Comparison of ENCODE assay signal across 3 cellular contexts in the genomic region with DNA sequence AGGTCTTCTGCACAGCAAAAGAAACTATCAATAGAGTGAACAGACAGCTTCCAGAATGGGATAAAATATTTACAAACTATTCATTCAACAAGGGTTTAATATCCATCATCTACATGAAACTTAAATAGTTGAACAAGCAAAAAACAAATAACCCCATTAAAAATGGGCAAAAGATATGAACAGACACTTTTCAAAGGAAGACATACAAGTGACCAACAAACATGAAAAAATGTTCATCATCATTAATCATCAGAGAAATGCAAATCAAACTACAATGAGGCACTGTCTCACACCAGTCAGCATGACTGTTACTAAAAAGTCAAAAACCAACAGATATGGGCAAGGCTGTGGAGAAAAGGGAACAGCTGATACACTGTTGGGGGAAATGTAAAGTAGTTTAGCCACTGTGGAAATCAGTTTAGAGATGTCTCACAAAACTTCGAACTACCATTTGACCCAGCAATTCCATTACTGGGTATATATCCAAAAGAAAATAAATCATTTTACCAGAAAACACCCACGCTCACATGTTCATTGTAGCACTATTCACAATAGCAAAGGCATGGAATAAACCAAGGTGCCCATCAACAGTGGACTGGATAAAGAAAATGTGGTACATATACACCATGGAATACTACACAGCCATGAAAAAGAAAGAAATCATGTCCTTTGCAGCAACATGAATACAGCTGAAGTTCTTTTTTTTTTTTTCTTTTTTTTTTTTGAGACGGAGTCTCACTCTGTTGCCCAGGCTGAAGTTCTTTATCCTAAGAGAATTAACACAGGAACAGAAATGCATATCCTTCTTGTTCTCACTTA.
TF ChIP-seq lines count a peak whose summit lies in the region.

No MANE protein-coding gene starts in this region.

TF ChIP-seq in SK-N-SH treated with all-trans-retinoic acid at 6 μM for 48 hours, 23 proteins besides CTCF, POLR2A, EP300 and RAD21:
- TF ChIP-seq ZNF8 (CRISPR knock-in tag; IDR thresholded peaks at IDR 0.05), result peak; percentile 69
- TF ChIP-seq ESRRG (CRISPR knock-in tag; IDR thresholded peaks at IDR 0.05), result no peak
TF ChIP-seq in SK-N-SH treated with all-trans-retinoic acid at 6 μM for 48 hours: peak in this region for 1.

TF ChIP-seq in SK-N-SH, 30 proteins besides CTCF, POLR2A, EP300 and RAD21:
- TF ChIP-seq RCOR1 (IDR thresholded peaks at IDR 0.05; ENCODE audit: low read length) (no peak), GABPA (IDR thresholded peaks at IDR 0.05; ENCODE audit: low read depth) (no peak), EZH2phosphoT487 (IDR thresholded peaks at IDR 0.05; ENCODE audit: borderline replicate concordance, low read depth) (no peak), NFIC (IDR thresholded peaks at IDR 0.05; ENCODE audit: borderline replicate concordance) (no peak), MEF2A (IDR thresholded peaks at IDR 0.05; ENCODE audit: borderline replicate concordance, low read depth) (no peak)
- TF ChIP-seq, protein P1, sequence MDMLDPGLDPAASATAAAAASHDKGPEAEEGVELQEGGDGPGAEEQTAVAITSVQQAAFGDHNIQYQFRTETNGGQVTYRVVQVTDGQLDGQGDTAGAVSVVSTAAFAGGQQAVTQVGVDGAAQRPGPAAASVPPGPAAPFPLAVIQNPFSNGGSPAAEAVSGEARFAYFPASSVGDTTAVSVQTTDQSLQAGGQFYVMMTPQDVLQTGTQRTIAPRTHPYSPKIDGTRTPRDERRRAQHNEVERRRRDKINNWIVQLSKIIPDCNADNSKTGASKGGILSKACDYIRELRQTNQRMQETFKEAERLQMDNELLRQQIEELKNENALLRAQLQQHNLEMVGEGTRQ (IDR thresholded peaks at IDR 0.05; ENCODE audit: borderline replicate concordance, low read depth, low read length), result no peak
TF ChIP-seq in SK-N-SH: peak in this region for 0.

TF ChIP-seq in HEK293, 187 proteins besides CTCF, POLR2A, EP300 and RAD21:
- TF ChIP-seq ZNF169 (tag by site-specific recombination; IDR thresholded peaks at IDR 0.05) (no peak), ZNF146 (tag by site-specific recombination; IDR thresholded peaks at IDR 0.05) (peak; percentile 58), BCL11A (tag by site-specific recombination; IDR thresholded peaks at IDR 0.05; ENCODE audit: low read depth) (no peak), ZNF391 (tag by site-specific recombination; IDR thresholded peaks at IDR 0.05; ENCODE audit: borderline replicate concordance, low read depth) (no peak)
TF ChIP-seq in HEK293: peak in this region for 1.
